ENCODE assay signal across 24 cellular contexts in genomic region chr9:123597073-123597472, GRCh38.
"Had no signal": no experiment of that assay in that cellular context is flagged by ENCODE, and none has a peak within 500 bp of the region (broad histone marks: within the 10 kb centered on the region; RNA-seq: fewer than 3 reads in every experiment).

No MANE protein-coding gene starts in this region.

- H3K27me3 ChIP-seq: dorsolateral prefrontal cortex, esophagus squamous epithelium, gastrocnemius medialis, heart right ventricle, left lung had no signal

- H3K4me3 Mint-ChIP-seq: effector memory CD8-positive, alpha-beta T cell; endodermal cell; mesothelial cell of epicardium; naive B cell had no signal

- H3K4me3 ChIP-seq: coronary artery, dorsolateral prefrontal cortex, esophagus squamous epithelium, gastrocnemius medialis, heart right ventricle, left lung, lower lobe of right lung, mucosa of descending colon had no signal

- H3K27ac Mint-ChIP-seq: effector memory CD8-positive, alpha-beta T cell; endodermal cell; mesothelial cell of epicardium; naive B cell had no signal

- H3K36me3 Mint-ChIP-seq: mesothelial cell of epicardium had no signal

- ATAC-seq: effector memory CD8-positive, alpha-beta T cell; esophagus mucosa; gastrocnemius medialis; heart right ventricle; left cardiac atrium; left lung; left ventricle myocardium superior; lower lobe of right lung; mucosa of descending colon had no signal

- H3K36me3 ChIP-seq: esophagus squamous epithelium, gastrocnemius medialis, heart right ventricle, left lung, lower lobe of right lung had no signal

- H3K27ac ChIP-seq: coronary artery, dorsolateral prefrontal cortex, epithelial cell of prostate, esophagus squamous epithelium, gastrocnemius medialis, heart right ventricle, left lung, lower lobe of right lung had no signal

- H3K27me3 Mint-ChIP-seq: effector memory CD8-positive, alpha-beta T cell; naive B cell had no signal

- DNase-seq: dermis blood vessel endothelial cell; dorsolateral prefrontal cortex; effector CD8-positive, alpha-beta T cell; effector memory CD8-positive, alpha-beta T cell; endodermal cell; erythroblast; esophagus squamous epithelium; foreskin fibroblast; foreskin melanocyte; gastrocnemius medialis; glutamatergic neuron; heart right ventricle; hippocampal formation; left cardiac atrium; left lung; left ventricle myocardium superior; lower lobe of right lung; mesenchymal stem cell; mucosa of descending colon; naive B cell had no signal

- H3K4me1 Mint-ChIP-seq: naive B cell had no signal

- H3K9me3 Mint-ChIP-seq: effector memory CD8-positive, alpha-beta T cell; endodermal cell; mesothelial cell of epicardium; naive B cell had no signal

- H3K4me1 ChIP-seq: esophagus squamous epithelium, gastrocnemius medialis, heart right ventricle, left lung, lower lobe of right lung had no signal

- H3K9me3 ChIP-seq: esophagus squamous epithelium, gastrocnemius medialis, heart right ventricle, left lung, lower lobe of right lung, mucosa of descending colon had no signal
